Comparison of ENCODE assay signal across 20 cellular contexts in the genomic region with DNA sequence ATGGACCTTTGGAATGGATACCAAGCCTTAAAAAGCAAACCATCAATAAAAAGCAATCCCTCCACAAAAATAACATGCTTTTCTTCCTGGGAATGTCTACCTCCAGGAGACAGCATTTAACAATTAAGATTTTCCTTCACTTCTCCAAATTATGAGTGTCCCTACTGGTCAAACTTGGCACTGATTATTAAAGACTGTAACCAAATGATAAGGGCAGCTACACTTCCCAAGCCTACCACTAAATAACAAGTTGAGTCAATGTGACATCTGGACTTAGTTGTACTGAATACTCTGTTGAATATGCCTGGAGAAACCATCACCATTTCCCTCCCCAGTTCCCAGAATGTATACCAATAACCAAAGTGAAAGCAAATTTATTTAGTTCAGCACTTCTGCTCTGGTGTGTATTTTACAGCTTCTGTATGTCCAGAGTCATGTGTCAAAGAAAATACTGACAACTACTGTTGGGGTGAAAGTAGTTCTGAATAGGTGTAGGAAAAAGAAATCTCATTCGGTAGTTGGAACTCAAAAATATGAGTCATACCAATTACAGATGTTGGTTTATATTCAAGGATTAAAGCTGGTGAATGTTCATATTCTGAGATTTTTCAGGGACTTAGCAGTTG.
A peak's percentile ranks its signal among the peaks of the same experiment; 100 is the strongest.
DNase-seq lines count a peak whose midpoint lies in the region; ATAC-seq and TF ChIP-seq lines count a peak whose summit lies in the region.
"Had no signal": no experiment of that assay in that cellular context is flagged by ENCODE, and none has a peak within 500 bp of the region (broad histone marks: within the 10 kb centered on the region; RNA-seq: fewer than 3 reads in every experiment).

No MANE protein-coding gene starts in this region.

- H3K9me3 ChIP-seq in neural progenitor cell (ENCODE audit: low read depth): peaks cover 4% of the 10 kb centered on the region

- no peaks in the 10 kb centered on the region for H3K4me1 ChIP-seq in neural progenitor cell

- no peaks in the 10 kb centered on the region for H3K27me3 ChIP-seq in neural progenitor cell

- no peaks in the 10 kb centered on the region for H3K36me3 Mint-ChIP-seq in neural progenitor cell
- H3K36me3 Mint-ChIP-seq: CD4-positive, alpha-beta memory T cell had no signal

- no peak overlapping the region for H2AFZ ChIP-seq in neural progenitor cell (replicated peaks)
- H2AFZ ChIP-seq: GM23248 had no signal

- no peaks in the 10 kb centered on the region for H3K79me2 ChIP-seq in neural progenitor cell (ENCODE audit: low read depth)

- no peaks in the 10 kb centered on the region for H3K9me3 Mint-ChIP-seq in neural progenitor cell

- ATAC-seq in HG03565 (IDR thresholded peaks at IDR 0.05; ENCODE audit: unreplicated experiment) (peak; percentile 27), HG03280 (IDR thresholded peaks at IDR 0.05; ENCODE audit: unreplicated experiment) (no peak)
- ATAC-seq: HepG2 had no signal

- peaks cover 2% of the 10 kb centered on the region for H3K27me3 Mint-ChIP-seq in neural progenitor cell (ENCODE audit: insufficient read depth, low read depth)
- H3K27me3 Mint-ChIP-seq: CD4-positive, alpha-beta memory T cell had no signal

- no peak overlapping the region for H3K4me3 ChIP-seq in neural progenitor cell
- H3K4me3 ChIP-seq: GM23248 had no signal

- no peak overlapping the region for H3K4me2 ChIP-seq in neural progenitor cell
- H3K4me2 ChIP-seq: KMS-11 had no signal

- H3K36me3 ChIP-seq in neural progenitor cell: no peaks in the 10 kb centered on the region

- H3F3A ChIP-seq in neural progenitor cell (ENCODE audit: low read depth): no peaks in the 10 kb centered on the region

- no peak overlapping the region for H3K4me3 Mint-ChIP-seq in neural progenitor cell
- H3K4me3 Mint-ChIP-seq: CD4-positive, alpha-beta memory T cell had no signal

- peak; percentile 5 for DNase-seq in DMS 273 (lab: John Stamatoyannopoulos, UW; ENCODE audit: unreplicated experiment)
- DNase-seq in DMS 273 treated with DMSO at 0.1 percent for 48 hours (lab: John Stamatoyannopoulos, UW): no peak
- DNase-seq in SW480 (ENCODE audit: low spot score): peak; percentile 1
- DNase-seq in neural progenitor cell (ENCODE audit: low spot score): no peak
- DNase-seq in Ammon's horn (ENCODE audit: low spot score): no peak
- DNase-seq in medulla oblongata (ENCODE audit: extremely low spot score): no peak
- DNase-seq: CD4-positive, alpha-beta memory T cell; GF-D8; GM23248; NCI-H1105; NCI-H1694; NCI-H2107; NCI-H526 treated with DMSO at 0.1 percent for 48 hours; RPMI8226; SIG-M5 had no signal

- H3K27ac Mint-ChIP-seq in neural progenitor cell: no peak overlapping the region
- H3K27ac Mint-ChIP-seq: CD4-positive, alpha-beta memory T cell had no signal

- H3K27ac ChIP-seq in neural progenitor cell: no peak overlapping the region
- H3K27ac ChIP-seq: 22Rv1, GM23248, KMS-11 had no signal

- H3K9ac ChIP-seq in neural progenitor cell: no peak overlapping the region
- H3K9ac ChIP-seq: GM23248, KMS-11 had no signal

- H3K4me1 Mint-ChIP-seq in neural progenitor cell: no peaks in the 10 kb centered on the region
- H3K4me1 Mint-ChIP-seq: CD4-positive, alpha-beta memory T cell had no signal

- TF ChIP-seq CTCF in neural progenitor cell (IDR thresholded peaks at IDR 0.05): peak; percentile 10

- no peaks in the 10 kb centered on the region for H4K20me1 ChIP-seq in neural progenitor cell (ENCODE audit: low read depth)

Comparison
In these comparisons a context has a peak if more than half of its experiments do, and no peak if none do; other contexts are left out.
1. DNase-seq: peak in DMS 273 (single experiment) and SW480 (single experiment); none in DMS 273 treated with DMSO at 0.1 percent for 48 hours (single experiment), neural progenitor cell (single experiment), Ammon's horn (single experiment) and medulla oblongata (single experiment).